In genomic region chr19:16371540-16371986, GRCh38 we compare ENCODE assay signal across 9 cellular contexts. TPM values are rescaled to one million over a fixed set of nuclear protein-coding genes. Genes with fewer than 3 reads are reported as not detected.
DNase-seq lines count a peak whose midpoint lies in the region; ATAC-seq and TF ChIP-seq lines count a peak whose summit lies in the region.
"Had no signal": no experiment of that assay in that cellular context is flagged by ENCODE, and none has a peak within 500 bp of the region (broad histone marks: within the 10 kb centered on the region; RNA-seq: fewer than 3 reads in every experiment).

No MANE protein-coding gene starts in this region.

- H3K27me3 Mint-ChIP-seq in glutamatergic neuron (ENCODE audit: unreplicated experiment), result peaks cover 12% of the 10 kb centered on the region

- TF ChIP-seq CTCF in glutamatergic neuron (IDR thresholded peaks at IDR 0.05; ENCODE audit: partially characterized antibody, unreplicated experiment), result no peak

- peaks cover 3% of the 10 kb centered on the region for H3K9me3 Mint-ChIP-seq in glutamatergic neuron (ENCODE audit: unreplicated experiment)
- H3K9me3 Mint-ChIP-seq: nephron had no signal

- peak; percentile 52 to 60 for DNase-seq in activated CD4-positive, alpha-beta T cell treated with anti-CD3 and anti-CD28 coated beads, Interleukin-2, amount 50 U/mL, for 24 hours (ENCODE audit: low read depth in 1 of 2, low spot score in 1 of 2)
- no peak for DNase-seq in glutamatergic neuron
- DNase-seq in stimulated activated CD8-positive, alpha-beta memory T cell treated with anti-CD3 and anti-CD28 coated beads, Interleukin-2, amount 100 ng/mL, for 1 hour (ENCODE audit: low read depth in 2 of 2), result peak; percentile 77 to 82
- DNase-seq in epidermal melanocyte (ENCODE audit: insufficient read length, low spot score), result no peak
- no peak for DNase-seq in NCI-H526 (lab: John Stamatoyannopoulos, UW)
- no peak for DNase-seq in GF-D8 (lab: John Stamatoyannopoulos, UW)

- H3K36me3 Mint-ChIP-seq in glutamatergic neuron (ENCODE audit: unreplicated experiment), result peaks cover 6% of the 10 kb centered on the region

- H3K27ac Mint-ChIP-seq in glutamatergic neuron (ENCODE audit: unreplicated experiment), result peak overlapping the region; percentile 34

- peak overlapping the region; percentile 36 for H3K4me3 Mint-ChIP-seq in glutamatergic neuron (ENCODE audit: unreplicated experiment)
- H3K4me3 Mint-ChIP-seq: nephron had no signal

- ATAC-seq in GM19324 (IDR thresholded peaks at IDR 0.05; ENCODE audit: low FRiP score, unreplicated experiment) (peak; percentile 84), HG03354 (IDR thresholded peaks at IDR 0.05; ENCODE audit: poor library complexity, severe bottlenecking, unreplicated experiment) (peak; percentile 72)

- H3K4me1 Mint-ChIP-seq in glutamatergic neuron (ENCODE audit: low read depth, unreplicated experiment), result peaks cover 20% of the 10 kb centered on the region

RNA-seq across cellular contexts. Expression of gene KLF2, which starts 46.9 kb away (rescaled TPM):
- total RNA-seq in glutamatergic neuron (ENCODE audit: unreplicated experiment), result not detected

Comparison
In these comparisons a context has a peak if more than half of its experiments do, and no peak if none do; other contexts are left out.
1. DNase-seq: peak in activated CD4-positive, alpha-beta T cell treated with anti-CD3 and anti-CD28 coated beads, Interleukin-2, amount 50 U/mL, for 24 hours (2 of 2) and stimulated activated CD8-positive, alpha-beta memory T cell treated with anti-CD3 and anti-CD28 coated beads, Interleukin-2, amount 100 ng/mL, for 1 hour (2 of 2); none in glutamatergic neuron (single experiment), epidermal melanocyte (single experiment), NCI-H526 (0 of 2) and GF-D8 (single experiment).